In genomic region chr6:6058054-6058444, GRCh38 we compare ENCODE assay signal across 16 cellular contexts. TPM values are rescaled to one million over a fixed set of nuclear protein-coding genes. Genes with fewer than 3 reads are reported as not detected.
A peak's percentile ranks its signal among the peaks of the same experiment; 100 is the strongest.
DNase-seq lines count a peak whose midpoint lies in the region; ATAC-seq, FAIRE-seq and TF ChIP-seq lines count a peak whose summit lies in the region.
"Had no signal": no experiment of that assay in that cellular context is flagged by ENCODE, and none has a peak within 500 bp of the region (broad histone marks: within the 10 kb centered on the region; RNA-seq: fewer than 3 reads in every experiment).

No MANE protein-coding gene starts in this region.

- H3K27me3 ChIP-seq in osteoblast (ENCODE audit: insufficient read depth, low read length) (no peaks in the 10 kb centered on the region), GM23248 (replicated peaks; ENCODE audit: insufficient read depth) (peaks cover 11% of the 10 kb centered on the region)
- H3K27me3 ChIP-seq: BLaER1 had no signal

- H3K4me3 Mint-ChIP-seq in naive thymus-derived CD8-positive, alpha-beta T cell = no peak overlapping the region
- H3K4me3 Mint-ChIP-seq: HFFc6 had no signal

- H4K20me1 ChIP-seq in osteoblast (ENCODE audit: insufficient read depth, low read length) (no peaks in the 10 kb centered on the region), GM23248 (ENCODE audit: insufficient read depth) (no peaks in the 10 kb centered on the region)
- H4K20me1 ChIP-seq: BLaER1 had no signal

- no peak for FAIRE-seq in GM12891 (lab: Jason Lieb, UNC)
- FAIRE-seq: HTR-8/SVneo had no signal

- H3K4me2 ChIP-seq in osteoblast (ENCODE audit: insufficient read depth, low read length) (no peak overlapping the region), GM23248 (ENCODE audit: unreplicated experiment) (no peak overlapping the region)
- H3K4me2 ChIP-seq: BLaER1, KMS-11 had no signal

- no peak for TF ChIP-seq POLR2A in GM12891 (IDR thresholded peaks at IDR 0.05; ENCODE audit: low read depth, low read length)

- in situ Hi-C loops in GM23248 (cut with MboI) = loop anchor here (25.0 kb wide), 1 partner anchor 479 kb away; no protein-coding TSS in a partner anchor

- peaks cover 0 to 3% (median 0%) of the 10 kb centered on the region in 3 donors for H3K36me3 Mint-ChIP-seq in naive thymus-derived CD8-positive, alpha-beta T cell
- H3K36me3 Mint-ChIP-seq: CD8-positive, alpha-beta memory T cell had no signal

- ATAC-seq in naive thymus-derived CD8-positive, alpha-beta T cell = no peak

- H3K9me3 Mint-ChIP-seq in naive thymus-derived CD8-positive, alpha-beta T cell = peaks cover 0 to 7% (median 0%) of the 10 kb centered on the region in 9 donors

- 67 to 71% methylated on average over 25 of the region's 25 CpGs for WGBS in GM23248 (ENCODE audit: low coverage in 1 of 2, low lambda C conversion rate in 2 of 2, missing lambda C conversion rate in 2 of 2), 2 experiments

- peaks cover 15 to 46% (median 22%) of the 10 kb centered on the region in 5 donors for H3K27me3 Mint-ChIP-seq in naive thymus-derived CD8-positive, alpha-beta T cell

- TF ChIP-seq CTCF in osteoblast (IDR thresholded peaks at IDR 0.05; ENCODE audit: extremely low read depth, low read depth, low read length) = no peak

- H3K4me1 Mint-ChIP-seq in naive thymus-derived CD8-positive, alpha-beta T cell = no peaks in the 10 kb centered on the region
- H3K4me1 Mint-ChIP-seq: CD8-positive, alpha-beta memory T cell had no signal

- no peaks in the 10 kb centered on the region for H3K9me2 ChIP-seq in GM23248 (ENCODE audit: insufficient read depth)

- H3K9me3 ChIP-seq in osteoblast (ENCODE audit: low read depth, low read length) (no peaks in the 10 kb centered on the region), GM23248 (ENCODE audit: low read depth) (no peaks in the 10 kb centered on the region)

- H3K4me3 ChIP-seq in osteoblast (ENCODE audit: insufficient read depth, low read length) (no peak overlapping the region), GM23248 (no peak overlapping the region)
- H3K4me3 ChIP-seq: BLaER1, GM12878 had no signal

- no peak overlapping the region for H3K9ac ChIP-seq in GM23248
- H3K9ac ChIP-seq: BLaER1, KMS-11 had no signal

- H3K27ac ChIP-seq in osteoblast (ENCODE audit: low read depth, low read length) = no peak overlapping the region
- H3K27ac ChIP-seq in GM23248 = no peak overlapping the region
- H3K27ac ChIP-seq: 22Rv1, BLaER1, KMS-11 had no signal

- H3K36me3 ChIP-seq in osteoblast (ENCODE audit: insufficient read depth, low read length) (no peaks in the 10 kb centered on the region), GM23248 (ENCODE audit: low read depth) (no peaks in the 10 kb centered on the region)
- H3K36me3 ChIP-seq: BLaER1 had no signal

- no peaks in the 10 kb centered on the region for H3F3A ChIP-seq in GM23248 (ENCODE audit: insufficient read depth)

- H3K79me2 ChIP-seq in osteoblast (ENCODE audit: insufficient read depth, low read length) = no peaks in the 10 kb centered on the region
- H3K79me2 ChIP-seq in GM23248 (ENCODE audit: insufficient read depth) = no peaks in the 10 kb centered on the region

- DNase-seq in DMS53 (lab: John Stamatoyannopoulos, UW) (peak; percentile 35), DMS53 treated with DMSO at 0.1 percent for 48 hours (lab: John Stamatoyannopoulos, UW; ENCODE audit: unreplicated experiment) (no peak), NCI-H69 (lab: John Stamatoyannopoulos, UW) (peak; percentile 2), osteoblast (ENCODE audit: insufficient read length, low spot score, missing footprints) (peak; percentile 32), GM12891 (ENCODE audit: insufficient read length, low spot score) (no peak), GM23248 (no peak)
- no peak for DNase-seq in naive thymus-derived CD8-positive, alpha-beta T cell
- DNase-seq: DND-41 had no signal

- H2AFZ ChIP-seq in osteoblast (ENCODE audit: low read length) = no peak overlapping the region
- H2AFZ ChIP-seq in GM23248 = no peak overlapping the region

- POLR2A ChIA-PET in naive thymus-derived CD8-positive, alpha-beta T cell (lab: Charles Lee) = interaction anchor here (2.0 kb wide), 1 partner anchor 489 kb away, joined by 5 read pairs; no protein-coding TSS in a partner anchor

- H3K4me1 ChIP-seq in osteoblast (ENCODE audit: insufficient read depth, low read length) (no peaks in the 10 kb centered on the region), GM23248 (ENCODE audit: insufficient read depth) (no peaks in the 10 kb centered on the region)
- H3K4me1 ChIP-seq: BLaER1 had no signal

- H3K27ac Mint-ChIP-seq in naive thymus-derived CD8-positive, alpha-beta T cell = no peak overlapping the region
- H3K27ac Mint-ChIP-seq: CD8-positive, alpha-beta memory T cell; HFFc6 had no signal

TF ChIP-seq in GM12891, 5 proteins besides CTCF, POLR2A, EP300 and RAD21:
- TF ChIP-seq PAX5 (IDR thresholded peaks at IDR 0.05; ENCODE audit: insufficient read depth, low read length, severe bottlenecking) = no peak
- TF ChIP-seq TAF1 (IDR thresholded peaks at IDR 0.05; ENCODE audit: low read depth, low read length) = no peak
- no peak for TF ChIP-seq POLR2AphosphoS5 (IDR thresholded peaks at IDR 0.05; ENCODE audit: low read depth, low read length)
- TF ChIP-seq POU2F2 (IDR thresholded peaks at IDR 0.05; ENCODE audit: low read depth, low read length) = no peak
- TF ChIP-seq SPI1 (IDR thresholded peaks at IDR 0.05; ENCODE audit: low read depth, low read length) = no peak

RNA-seq across cellular contexts. Expression of gene NRN1, which starts 51.3 kb away (rescaled TPM):
- total RNA-seq in osteoblast = 29.5 and 56.1 TPM in 2 replicates
- polyA plus RNA-seq in GM12891 (2012; ENCODE audit: low read depth, missing spikeins) = 4.8 TPM
- total RNA-seq in naive thymus-derived CD8-positive, alpha-beta T cell = under 1 TPM in 1 of 2 experiments, not detected in 1; 0.65 TPM
- under 1 TPM in 2 of 3 donors, not detected in 1; 0.11 to 0.13 TPM for polyA plus RNA-seq in naive thymus-derived CD8-positive, alpha-beta T cell
- total RNA-seq in GM23248 (2014; rRNA removed; shearing (Covaris generic)) = 78.5 and 94.6 TPM in 2 replicates
- polyA plus RNA-seq in GM23248 (2016; fragmentation: Nextera tagmentation; extraction: Ambion mirVana) = 50.5 and 51.8 TPM in 2 replicates
- total RNA-seq: HepG2, HFFc6 had no signal

Comparison
In these comparisons a context has a peak if more than half of its experiments do, and no peak if none do; other contexts are left out.
1. DNase-seq: peak in DMS53 (single experiment), NCI-H69 (single experiment) and osteoblast (single experiment); none in DMS53 treated with DMSO at 0.1 percent for 48 hours (single experiment), GM12891 (single experiment), naive thymus-derived CD8-positive, alpha-beta T cell (0 of 10) and GM23248 (single experiment).
2. RNA of gene NRN1, which starts 51.3 kb away (total RNA-seq): 78.5 to 94.6 TPM in GM23248 and 29.5 to 56.1 TPM in osteoblast; 0.65 TPM in naive thymus-derived CD8-positive, alpha-beta T cell; every median in the first group is over 10 times any median in the second.